In the genomic region with DNA sequence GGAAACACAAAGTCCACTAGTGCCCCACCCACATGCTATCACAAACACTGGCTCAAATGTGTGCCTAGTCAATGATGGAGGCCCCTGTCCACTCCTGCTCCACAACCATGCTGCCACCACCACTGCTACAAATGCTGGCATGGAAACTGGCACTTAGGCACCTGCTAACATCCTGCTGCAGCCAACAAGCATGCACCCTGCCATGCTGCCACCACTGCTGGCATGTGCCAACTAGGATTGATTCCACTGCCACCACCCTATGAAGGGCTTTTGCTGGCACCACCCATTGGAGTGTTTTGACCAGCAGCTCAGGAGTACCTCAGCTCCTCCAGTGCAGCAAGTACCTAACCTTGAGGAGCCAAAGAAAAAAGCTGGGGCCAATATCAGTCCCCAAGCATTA, we compare ENCODE assay signal across 25 cellular contexts.
"Had no signal": no experiment of that assay in that cellular context is flagged by ENCODE, and none has a peak within 500 bp of the region (broad histone marks: within the 10 kb centered on the region; RNA-seq: fewer than 3 reads in every experiment).

No MANE protein-coding gene starts in this region.

- H3K9ac ChIP-seq: parathyroid adenoma had no signal

- DNase-seq: naive B cell; naive thymus-derived CD8-positive, alpha-beta T cell; nephron progenitor cell; occipital lobe; ovary; right cardiac atrium; right lobe of liver; stimulated activated CD4-positive, alpha-beta T cell treated with anti-CD3 and anti-CD28 coated beads, Interleukin-15, amount 100 ng/mL, for 24 hours; stimulated activated CD4-positive, alpha-beta T cell treated with anti-CD3 and anti-CD28 coated beads, Interleukin-2, amount 100 ng/mL, for 24 hours; stimulated activated CD4-positive, alpha-beta T cell treated with anti-CD3 and anti-CD28 coated beads, Interleukin-2, amount 100 ng/mL, for 48 hours; stimulated activated CD4-positive, alpha-beta T cell treated with anti-CD3 and anti-CD28 coated beads, Interleukin-4, amount 100 ng/mL, for 24 hours; stimulated activated naive B cell treated with anti-CD40 and anti-IgM and Interleukin-4, amounts not matched to agents 10 μg/mL and 1 μg/mL and 100 μg/mL, for 72 hours; stimulated activated naive CD4-positive, alpha-beta T cell treated with Interleukin-2 at 50 U/mL for 16 hours; stomach; thyroid gland; trophoblast cell had no signal

- H3K4me3 ChIP-seq: ovary, psoas muscle, right lobe of liver, skin epidermis, stomach, thoracic aorta, thyroid gland, tibial nerve, upper lobe of left lung had no signal

- H3K4me1 ChIP-seq: parathyroid adenoma, psoas muscle, right lobe of liver, thyroid gland, tibial nerve, upper lobe of left lung had no signal

- FAIRE-seq: urothelium cell line had no signal

- H3K27me3 ChIP-seq: ovary, right lobe of liver, stomach, thyroid gland, tibial nerve, upper lobe of left lung had no signal

- H3K9me3 ChIP-seq: ovary, psoas muscle, right lobe of liver, stomach, thoracic aorta, thyroid gland, upper lobe of left lung had no signal

- H3K36me3 ChIP-seq: ovary, right lobe of liver, stomach, thoracic aorta, thyroid gland, tibial nerve, upper lobe of left lung had no signal

- ATAC-seq: naive thymus-derived CD8-positive, alpha-beta T cell; natural killer cell treated with Interleukin-12 subunit alpha and Interleukin-12 subunit beta and Interleukin-15 and Interleukin-18, amount 100 ng/mL, for 72 hours; right cardiac atrium; right lobe of liver; stimulated activated effector memory CD8-positive, alpha-beta T cell treated with anti-CD3 and anti-CD28 coated beads, Interleukin-12 subunit alpha, Interleukin-12 subunit beta, amount 100 ng/mL, for 72 hours; stimulated activated naive B cell treated with anti-CD40 and anti-IgM and Interleukin-4, amounts not matched to agents 10 μg/mL and 1 μg/mL and 100 μg/mL, for 72 hours had no signal

- H2AFZ ChIP-seq: parathyroid adenoma had no signal

- H3K27ac ChIP-seq: ovary, parathyroid adenoma, psoas muscle, right lobe of liver, skin epidermis, stomach, thoracic aorta, thyroid gland, tibial nerve, upper lobe of left lung had no signal
